In genomic region chr19:49887653-49888477, GRCh38 we compare ENCODE assay signal across 14 cellular contexts. TPM values are rescaled to one million over a fixed set of nuclear protein-coding genes. Genes with fewer than 3 reads are reported as not detected.
DNase-seq lines count a peak whose midpoint lies in the region; ATAC-seq lines count a peak whose summit lies in the region.
"Had no signal": no experiment of that assay in that cellular context is flagged by ENCODE, and none has a peak within 500 bp of the region (broad histone marks: within the 10 kb centered on the region; RNA-seq: fewer than 3 reads in every experiment).

No MANE protein-coding gene starts in this region.

- H3K4me1 Mint-ChIP-seq in T-helper 17 cell, result peaks cover 18% of the 10 kb centered on the region
- H3K4me1 Mint-ChIP-seq: central memory CD8-positive, alpha-beta T cell had no signal

- no peaks in the 10 kb centered on the region for H3K9me3 ChIP-seq in T-helper 17 cell (ENCODE audit: control insufficient read depth, low read length, poor library complexity, severe bottlenecking)

- DNase-seq in COLO668 (lab: John Stamatoyannopoulos, UW; ENCODE audit: unreplicated experiment) (peak; percentile 50), NCI-H1105 (lab: John Stamatoyannopoulos, UW) (peak; percentile 56), T-helper 17 cell (no peak), D341Med (ENCODE audit: low spot score) (no peak), T1000 (lab: John Stamatoyannopoulos, UW) (no peak)
- DNase-seq: activated CD4-positive, alpha-beta T cell treated with anti-CD3 and anti-CD28 coated beads for 48 hours; activated T-cell treated with anti-CD3 and anti-CD28 coated beads, Interleukin-2, amount 50 U/mL, for 72 hours; DND-41; mesendoderm; NCI-H524; stimulated activated CD4-positive, alpha-beta T cell treated with anti-CD3 and anti-CD28 coated beads, Interleukin-4, amount 100 ng/mL, for 1 hour had no signal

- H3K27me3 Mint-ChIP-seq in T-helper 17 cell, result no peaks in the 10 kb centered on the region
- H3K27me3 Mint-ChIP-seq: central memory CD8-positive, alpha-beta T cell had no signal

- H3K36me3 Mint-ChIP-seq in T-helper 17 cell (ENCODE audit: low read depth), result peaks cover 5% of the 10 kb centered on the region

- no peak for ATAC-seq in T-helper 17 cell
- ATAC-seq in GM21737 (IDR thresholded peaks at IDR 0.05; ENCODE audit: unreplicated experiment), result no peak
- ATAC-seq: activated T-cell treated with anti-CD3 and anti-CD28 coated beads, Interleukin-2, amount 50 U/mL, for 72 hours; gastroesophageal sphincter had no signal

- peak overlapping the region; percentile 49 for H3K4me3 Mint-ChIP-seq in T-helper 17 cell

- H3K27ac Mint-ChIP-seq in T-helper 17 cell, result peak overlapping the region; percentile 100
- H3K27ac Mint-ChIP-seq: activated T-cell treated with anti-CD3 and anti-CD28 coated beads, Interleukin-2, amount 50 U/mL, for 72 hours had no signal

RNA-seq across cellular contexts. Expression of gene IL4I1, which starts 8.8 kb away (rescaled TPM):
- total RNA-seq in T-helper 17 cell, result 100 to 1,000 TPM in 1 of 2 donors, 10 to 100 TPM in 1; 47.8 to 107 TPM

RNA-seq across cellular contexts. Expression of gene TBC1D17, which starts 10.4 kb away (rescaled TPM):
- total RNA-seq in T-helper 17 cell, result 10 to 100 TPM; 44.1 to 57.3 TPM

RNA-seq across cellular contexts. Expression of gene AKT1S1, which starts 10.7 kb away (rescaled TPM):
- 10 to 100 TPM; 19.2 to 33.8 TPM for total RNA-seq in T-helper 17 cell

RNA-seq across cellular contexts. Expression of gene PNKP, which starts 20.5 kb away (rescaled TPM):
- 100 to 1,000 TPM; 170 to 196 TPM for total RNA-seq in T-helper 17 cell

RNA-seq across cellular contexts. Expression of gene PTOV1, which starts 36.9 kb away (rescaled TPM):
- total RNA-seq in T-helper 17 cell, result 100 to 1,000 TPM; 125 to 162 TPM

Comparison
In these comparisons a context has a peak if more than half of its experiments do, and no peak if none do; other contexts are left out.
1. DNase-seq: peak in COLO668 (single experiment) and NCI-H1105 (single experiment); none in T-helper 17 cell (0 of 3), D341Med (single experiment) and T1000 (single experiment).